Comparison of ENCODE assay signal across 14 cellular contexts in genomic region chr2:163774862-163775261, GRCh38. TPM values are rescaled to one million over a fixed set of nuclear protein-coding genes. Genes with fewer than 3 reads are reported as not detected.
DNase-seq lines count a peak whose midpoint lies in the region; ATAC-seq and TF ChIP-seq lines count a peak whose summit lies in the region.
"Had no signal": no experiment of that assay in that cellular context is flagged by ENCODE, and none has a peak within 500 bp of the region (broad histone marks: within the 10 kb centered on the region; RNA-seq: fewer than 3 reads in every experiment).

No MANE protein-coding gene starts in this region.

- POLR2A ChIA-PET in AG04449 (lab: Yijun Ruan, JAX): no interaction called here

- H3K27ac ChIP-seq in substantia nigra (ENCODE audit: low read depth, low read length, poor library complexity, severe bottlenecking): no peak overlapping the region
- H3K27ac ChIP-seq: VCaP had no signal

- H3K27me3 Mint-ChIP-seq in HFFc6 (ENCODE audit: insufficient read depth): no peaks in the 10 kb centered on the region
- H3K27me3 Mint-ChIP-seq: CD4-positive, alpha-beta T cell; central memory CD8-positive, alpha-beta T cell had no signal

- peaks cover 47% of the 10 kb centered on the region for H3K4me1 Mint-ChIP-seq in HFFc6 (ENCODE audit: low read depth)
- H3K4me1 Mint-ChIP-seq: central memory CD8-positive, alpha-beta T cell had no signal

- DNase-seq in AG04449 (ENCODE audit: low read depth, low spot score): peak; percentile 72
- peak; percentile 78 for DNase-seq in HFFc6
- DNase-seq in astrocyte of the hippocampus (ENCODE audit: low read depth, low spot score): peak; percentile 73
- DNase-seq in iris pigment epithelial cell (ENCODE audit: low read depth): peak; percentile 96
- no peak for DNase-seq in NCI-H1092 (lab: John Stamatoyannopoulos, UW)
- no peak for DNase-seq in nucleus accumbens (lab: John Stamatoyannopoulos, UW)
- no peak for DNase-seq in substantia nigra (lab: John Stamatoyannopoulos, UW)
- DNase-seq: activated T-cell treated with anti-CD3 and anti-CD28 coated beads, Interleukin-2, amount 50 U/mL, for 1 hour; CD4-positive, alpha-beta T cell; NCI-H2029 treated with DMSO at 0.1 percent for 48 hours; RPMI8226 had no signal

- no peak overlapping the region for H3K4me3 ChIP-seq in AG04449 (ENCODE audit: low read depth, low read length)

- no peaks in the 10 kb centered on the region for H3K36me3 Mint-ChIP-seq in HFFc6 (ENCODE audit: low read depth)

- H3K4me3 Mint-ChIP-seq in HFFc6: no peak overlapping the region
- H3K4me3 Mint-ChIP-seq: CD4-positive, alpha-beta T cell; central memory CD8-positive, alpha-beta T cell had no signal

- no peak for TF ChIP-seq CTCF in AG04449 (IDR thresholded peaks at IDR 0.05; ENCODE audit: insufficient read depth, low read length, missing control alignments)
- no peak for TF ChIP-seq CTCF in HFFc6 (IDR thresholded peaks at IDR 0.05)

- CTCF ChIA-PET in AG04449 (lab: Yijun Ruan, JAX): no interaction called here

- no peak for ATAC-seq in HG02588 (IDR thresholded peaks at IDR 0.05; ENCODE audit: unreplicated experiment)

- peaks cover 11% of the 10 kb centered on the region for H3K9me3 Mint-ChIP-seq in HFFc6

- H3K27ac Mint-ChIP-seq in HFFc6: peak overlapping the region; percentile 33; the same call in 1 of the 2 replicates
- H3K27ac Mint-ChIP-seq: CD4-positive, alpha-beta T cell had no signal

RNA-seq across cellular contexts. Expression of gene FIGN, which starts 39.1 kb away (rescaled TPM):
- 1 to 10 TPM; 1.3 to 4.4 (median 2.0) TPM for total RNA-seq in HFFc6 (2021; fragmentation: NEBNext Ultra II Directional; extraction: Animal tissue kit (Norgen Biotek cat#: 25700))
- total RNA-seq: CD4-positive, alpha-beta T cell had no signal

Comparison
In these comparisons a context has a peak if more than half of its experiments do, and no peak if none do; other contexts are left out.
1. DNase-seq: peak in AG04449 (single experiment), HFFc6 (single experiment), astrocyte of the hippocampus (single experiment) and iris pigment epithelial cell (single experiment); none in NCI-H1092 (single experiment), nucleus accumbens (0 of 56) and substantia nigra (0 of 49).